Comparison of ENCODE assay signal across 9 cellular contexts in genomic region chr15:60787737-60788513, GRCh38.
DNase-seq lines count a peak whose midpoint lies in the region; ATAC-seq and TF ChIP-seq lines count a peak whose summit lies in the region.
"Had no signal": no experiment of that assay in that cellular context is flagged by ENCODE, and none has a peak within 500 bp of the region (broad histone marks: within the 10 kb centered on the region; RNA-seq: fewer than 3 reads in every experiment).

No MANE protein-coding gene starts in this region.

- TF ChIP-seq POLR2A in right lobe of liver (IDR thresholded peaks at IDR 0.05): no peak

- 70% methylated on average over 6 of the region's 8 CpGs for WGBS in right lobe of liver (ENCODE audit: insufficient coverage, low coverage, low lambda C conversion rate, missing lambda C conversion rate)

- H3K4me1 ChIP-seq in right lobe of liver: no peaks in the 10 kb centered on the region

- no peak overlapping the region for H3K27ac ChIP-seq in HL-60 (replicated peaks)
- no peak overlapping the region for H3K27ac ChIP-seq in right lobe of liver

- TF ChIP-seq CTCF in AG09319 (IDR thresholded peaks at IDR 0.05; ENCODE audit: low read depth, low read length) (peak; percentile 21), HL-60 (IDR thresholded peaks at IDR 0.05; ENCODE audit: insufficient read depth, low read length) (peak; percentile 21), right lobe of liver (IDR thresholded peaks at IDR 0.05) (peak; percentile 21 to 42 (median 34))

- intact Hi-C loops in right lobe of liver (cut with DNase I): no loop called here

- H3K4me3 ChIP-seq in HL-60 (replicated peaks; ENCODE audit: insufficient read depth, low read length): no peak overlapping the region
- no peak overlapping the region for H3K4me3 ChIP-seq in right lobe of liver

- no peaks in the 10 kb centered on the region for H3K36me3 ChIP-seq in right lobe of liver

- DNase-seq in AG09319 (ENCODE audit: extremely low read depth, low read depth) (no peak), HL-60 (ENCODE audit: low read depth in 1 of 2, low spot score in 1 of 2) (no peak), right lobe of liver (no peak), NCI-H187 (lab: John Stamatoyannopoulos, UW) (no peak), NCI-H69 (lab: John Stamatoyannopoulos, UW) (no peak), NCI-H748 treated with DMSO at 0.1 percent for 48 hours (lab: John Stamatoyannopoulos, UW) (no peak)
- peak; percentile 34 for DNase-seq in activated effector memory CD4-positive, alpha-beta T cell treated with Interleukin-2 at 50 U/mL for 16 hours

- ATAC-seq in right lobe of liver (peak in 3 of 4 donors; percentile 32 to 43 (median 42)), HG03342 (IDR thresholded peaks at IDR 0.05; ENCODE audit: unreplicated experiment) (no peak)
- ATAC-seq: sciatic nerve had no signal

- H3K9me3 ChIP-seq in right lobe of liver: no peaks in the 10 kb centered on the region

- no peaks in the 10 kb centered on the region for H3K27me3 ChIP-seq in HL-60 (ENCODE audit: insufficient read depth, poor library complexity, severe bottlenecking)
- no peaks in the 10 kb centered on the region for H3K27me3 ChIP-seq in right lobe of liver
